ENCODE assay signal across 12 cellular contexts in the genomic region with DNA sequence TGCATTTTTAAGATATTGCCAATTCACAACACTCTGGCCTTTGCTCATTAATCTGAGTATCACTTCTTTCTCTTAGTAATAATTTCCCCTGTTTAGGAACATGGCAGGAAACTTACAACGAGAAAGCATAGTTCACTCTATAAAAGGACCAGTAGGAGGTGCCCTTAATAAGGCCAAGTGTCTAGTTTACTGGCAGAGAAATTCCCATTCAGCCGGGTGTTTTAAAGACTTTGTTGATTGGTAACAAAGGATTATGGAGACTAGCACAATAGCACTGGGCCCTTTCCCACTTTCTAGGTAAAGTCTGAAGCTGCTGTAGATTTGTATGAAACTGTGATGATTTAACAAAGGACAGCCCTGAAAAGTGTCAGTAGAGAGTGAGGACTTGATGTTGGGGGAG. TPM values are rescaled to one million over a fixed set of nuclear protein-coding genes. Genes with fewer than 3 reads are reported as not detected.
DNase-seq lines count a peak whose midpoint lies in the region; ATAC-seq and TF ChIP-seq lines count a peak whose summit lies in the region.
"Had no signal": no experiment of that assay in that cellular context is flagged by ENCODE, and none has a peak within 500 bp of the region (broad histone marks: within the 10 kb centered on the region; RNA-seq: fewer than 3 reads in every experiment).

No MANE protein-coding gene starts in this region.

- H3K79me2 ChIP-seq in mammary epithelial cell (ENCODE audit: insufficient read depth, low read length): no peaks in the 10 kb centered on the region

- H3K27ac ChIP-seq in mammary epithelial cell (ENCODE audit: insufficient read depth, low read depth, low read length): no peak overlapping the region
- no peak overlapping the region for H3K27ac ChIP-seq in foreskin keratinocyte
- no peak overlapping the region for H3K27ac ChIP-seq in upper lobe of right lung
- H3K27ac ChIP-seq: ascending aorta had no signal

- ATAC-seq in foreskin keratinocyte: no peak
- ATAC-seq in upper lobe of right lung: no peak
- no peak for ATAC-seq in HG03439 (IDR thresholded peaks at IDR 0.05; ENCODE audit: unreplicated experiment)

- intact Hi-C loops in MCF 10A (cut with micrococcal nuclease) (no loop called here), mammary epithelial cell (cut with micrococcal nuclease) (no loop called here), upper lobe of right lung (cut with DNase I) (no loop called here)

- H3K9me3 Mint-ChIP-seq in MCF 10A (ENCODE audit: unreplicated experiment): no peaks in the 10 kb centered on the region

- H3K4me3 Mint-ChIP-seq in MCF 10A (ENCODE audit: unreplicated experiment): no peak overlapping the region

- POLR2A ChIA-PET in MCF 10A (lab: Yijun Ruan, JAX): no interaction called here

- H3K36me3 ChIP-seq in mammary epithelial cell (ENCODE audit: insufficient read depth, low read length): no peaks in the 10 kb centered on the region
- no peaks in the 10 kb centered on the region for H3K36me3 ChIP-seq in upper lobe of right lung
- H3K36me3 ChIP-seq: ascending aorta had no signal

- peaks cover 32% of the 10 kb centered on the region for H3K27me3 ChIP-seq in mammary epithelial cell (ENCODE audit: insufficient read depth, low read length)
- peaks cover 76% of the 10 kb centered on the region for H3K27me3 ChIP-seq in foreskin keratinocyte
- H3K27me3 ChIP-seq in upper lobe of right lung: peaks cover 38% of the 10 kb centered on the region
- H3K27me3 ChIP-seq: ascending aorta had no signal

- no peaks in the 10 kb centered on the region for H3K27me3 Mint-ChIP-seq in MCF 10A (ENCODE audit: insufficient read depth, unreplicated experiment)

- DNase-seq in MCF 10A (ENCODE audit: unreplicated experiment) (peak; percentile 6), mammary epithelial cell (no peak), NCI-H69 (lab: John Stamatoyannopoulos, UW) (peak; percentile 93), foreskin keratinocyte (no peak), upper lobe of right lung (no peak), SIG-M5 treated with dmso at 0.1 percent for 504 hours (lab: John Stamatoyannopoulos, UW; ENCODE audit: unreplicated experiment) (no peak), dedifferentiated amniotic fluid mesenchymal stem cell (ENCODE audit: extremely low spot score) (no peak)
- DNase-seq: AML-193, NCI-H1436 had no signal

- H3K36me3 Mint-ChIP-seq in MCF 10A (ENCODE audit: insufficient read depth, unreplicated experiment): no peaks in the 10 kb centered on the region

- H3K9me3 ChIP-seq in mammary epithelial cell (replicated peaks; ENCODE audit: insufficient read depth, low read length) (no peaks in the 10 kb centered on the region), upper lobe of right lung (no peaks in the 10 kb centered on the region)
- H3K9me3 ChIP-seq: ascending aorta had no signal

- H2AFZ ChIP-seq in mammary epithelial cell (ENCODE audit: low read depth, low read length): no peak overlapping the region

- H3K4me1 Mint-ChIP-seq in MCF 10A (ENCODE audit: insufficient read depth, unreplicated experiment): no peaks in the 10 kb centered on the region

- H3K9ac ChIP-seq in mammary epithelial cell (ENCODE audit: insufficient read depth, low read length): no peak overlapping the region

- no peak overlapping the region for H3K27ac Mint-ChIP-seq in MCF 10A (ENCODE audit: low read depth, unreplicated experiment)

- in situ Hi-C loops in mammary epithelial cell (cut with MboI; ENCODE audit: low sequenced_read_pairs in 2 of 2): no loop called here

- H3K4me1 ChIP-seq in mammary epithelial cell (ENCODE audit: insufficient read depth, low read length): peaks cover 12% of the 10 kb centered on the region
- H3K4me1 ChIP-seq in foreskin keratinocyte: peaks cover 4% of the 10 kb centered on the region
- no peaks in the 10 kb centered on the region for H3K4me1 ChIP-seq in upper lobe of right lung
- H3K4me1 ChIP-seq: ascending aorta had no signal

- CTCF ChIA-PET in MCF 10A (lab: Yijun Ruan, JAX) (interaction anchor here (0.6 to 0.7 kb wide), 2 partner anchors 9 to 30 kb away, joined by 3 to 4 read pairs; no protein-coding TSS in a partner anchor), mammary epithelial cell (lab: Charles Lee; ENCODE audit: low non-redundant PET) (no interaction called here)

- H4K20me1 ChIP-seq in mammary epithelial cell (ENCODE audit: insufficient read depth, low read length): no peaks in the 10 kb centered on the region

- H3K4me2 ChIP-seq in mammary epithelial cell (ENCODE audit: insufficient read depth, low read depth, low read length): no peak overlapping the region

- no peak overlapping the region for H3K4me3 ChIP-seq in mammary epithelial cell (replicated peaks in 1 of 3; ENCODE audit: insufficient read depth in 1 of 3, low read depth in 2 of 3, low read length in 3 of 3)
- no peak overlapping the region for H3K4me3 ChIP-seq in upper lobe of right lung
- H3K4me3 ChIP-seq: ascending aorta had no signal

- BruUV-seq in MCF 10A (replicated peaks; lab: Mats Ljungman, UMichigan) (no TSS peak), mammary epithelial cell (replicated peaks; lab: Mats Ljungman, UMichigan) (no TSS peak)

- dilution Hi-C loops in mammary epithelial cell (cut with HindIII; ENCODE audit: low sequenced_read_pairs): no loop called here

- TF ChIP-seq CTCF in MCF 10A (IDR thresholded peaks at IDR 0.05; ENCODE audit: unreplicated experiment): no peak
- peak in 1 of 2 donors; percentile 14 for TF ChIP-seq CTCF in mammary epithelial cell (conservative IDR thresholded peaks at IDR 0.05 in 1 of 2, IDR thresholded peaks at IDR 0.05 in 1 of 2; ENCODE audit: extremely low read depth in 1 of 2, insufficient read depth in 1 of 2, low read depth in 1 of 2, low read length in 2 of 2)
- TF ChIP-seq CTCF in foreskin keratinocyte (conservative IDR thresholded peaks at IDR 0.05): peak; percentile 28
- TF ChIP-seq CTCF in upper lobe of right lung (IDR thresholded peaks at IDR 0.05): peak; percentile 12

- whole genome bisulfite sequencing in mammary epithelial cell (ENCODE audit: low coverage, missing lambda C conversion rate): 94% methylated on average over 2 of the region's 2 CpGs

RNA-seq across cellular contexts. Expression of a gene that starts 3.1 kb away (rescaled TPM):
- not detected in 2 replicates for total RNA-seq in MCF 10A (2022)
- not detected for total RNA-seq in mammary epithelial cell
- polyA plus RNA-seq in mammary epithelial cell: not detected
- polyA minus RNA-seq in mammary epithelial cell: not detected
- not detected in 2 replicates for total RNA-seq in foreskin keratinocyte
- polyA plus RNA-seq in foreskin keratinocyte: not detected in 2 replicates
- 7.1 TPM for total RNA-seq in upper lobe of right lung
- total RNA-seq: activated CD8-positive, alpha-beta memory T cell treated with anti-CD3 and anti-CD28 coated beads for 36 hours; ascending aorta had no signal

Comparison
In these comparisons a context has a peak if more than half of its experiments do, and no peak if none do; other contexts are left out.
1. DNase-seq: peak in MCF 10A (single experiment) and NCI-H69 (single experiment); none in mammary epithelial cell (single experiment), foreskin keratinocyte (0 of 2), upper lobe of right lung (single experiment), SIG-M5 treated with dmso at 0.1 percent for 504 hours (single experiment) and dedifferentiated amniotic fluid mesenchymal stem cell (single experiment).